ENCODE assay signal across 8 cellular contexts in the genomic region with DNA sequence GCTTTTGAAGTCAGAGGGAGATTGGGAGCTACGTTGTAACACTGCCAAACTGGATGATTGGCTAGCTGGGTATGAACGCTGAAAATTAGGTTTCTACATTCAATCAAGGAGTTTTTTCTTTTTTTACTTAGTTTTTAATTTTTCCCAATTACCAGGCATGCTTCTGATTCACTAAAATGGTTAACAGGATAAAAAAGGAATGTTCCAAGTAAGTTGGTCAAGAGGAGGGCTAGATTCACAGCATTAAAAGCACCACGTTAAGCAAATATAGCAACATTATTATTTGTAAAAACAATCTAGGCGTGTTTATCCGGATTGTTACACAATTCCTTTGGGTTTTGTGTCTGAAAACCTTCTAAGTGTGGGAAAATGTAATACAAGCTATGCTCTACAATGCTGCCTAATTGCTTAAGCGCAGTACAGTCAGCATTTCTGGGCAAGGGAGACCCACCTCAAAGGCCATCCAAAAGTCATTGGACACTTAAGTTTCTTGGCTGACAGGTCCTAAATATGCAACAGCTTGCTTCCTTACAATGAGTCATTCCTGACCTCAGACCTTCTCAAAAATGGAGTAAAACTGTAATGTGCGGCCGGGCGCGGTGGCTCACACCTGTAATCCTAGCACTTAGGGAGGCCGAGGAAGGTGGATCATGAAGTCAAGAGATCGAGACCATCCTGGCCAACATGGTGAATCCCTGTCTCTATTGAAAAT. TPM values are rescaled to one million over a fixed set of nuclear protein-coding genes. Genes with fewer than 3 reads are reported as not detected.
A peak's percentile ranks its signal among the peaks of the same experiment; 100 is the strongest.
DNase-seq lines count a peak whose midpoint lies in the region; ATAC-seq, FAIRE-seq and TF ChIP-seq lines count a peak whose summit lies in the region.

No MANE protein-coding gene starts in this region.

- H2AFZ ChIP-seq in OCI-LY7 (ENCODE audit: low read length) (no peak overlapping the region), HepG2 (ENCODE audit: low read length) (no peak overlapping the region)

- peak; percentile 33 for DNase-seq in OCI-LY7 (ENCODE audit: low spot score)
- no peak for DNase-seq in HepG2 (ENCODE audit: low spot score)
- DNase-seq in suprapubic skin (ENCODE audit: low spot score in 2 of 2): no peak
- no peak for DNase-seq in NCI-H2171 (lab: John Stamatoyannopoulos, UW)
- DNase-seq in superior temporal gyrus (ENCODE audit: extremely low spot score): no peak
- DNase-seq in COLO829 (ENCODE audit: low spot score): no peak

- peaks cover 20% of the 10 kb centered on the region for H3K27me3 Mint-ChIP-seq in brain

- POLR2A ChIA-PET in OCI-LY7 (lab: Charles Lee): interaction anchor here (1.0 to 6.1 kb wide), 5 partner anchors 10 to 80 kb away, joined by 4 to 91 read pairs (median 73); a partner anchor contains a TSS
- POLR2A ChIA-PET in HepG2 (lab: Yijun Ruan, JAX): interaction anchor here (1.7 to 7.9 kb wide), 7 partner anchors 17 to 92 kb away, joined by 22 to 378 read pairs (median 92); a partner anchor contains a TSS

- H3K36me3 ChIP-seq in ES-I3 (ENCODE audit: insufficient read depth, low read length): peaks cover 30% of the 10 kb centered on the region
- H3K36me3 ChIP-seq in OCI-LY7 (ENCODE audit: insufficient read depth, low read length): peaks cover 58% of the 10 kb centered on the region
- peaks cover 4 to 38% of the 10 kb centered on the region in 2 experiments for H3K36me3 ChIP-seq in HepG2 (replicated peaks in 1 of 2; ENCODE audit: control insufficient read depth in 1 of 2, insufficient read depth in 2 of 2, low read length in 2 of 2)
- H3K36me3 ChIP-seq in suprapubic skin: peaks cover 32% of the 10 kb centered on the region

- H3K9ac ChIP-seq in ES-I3 (ENCODE audit: low read depth, low read length) (peak overlapping the region; percentile 82), HepG2 (ENCODE audit: insufficient read depth, low read depth, low read length) (peak overlapping the region; percentile 96)

- H3K9me3 Mint-ChIP-seq in brain: peaks cover 0 to 5% (median 0%) of the 10 kb centered on the region in 5 experiments

- H3K9me3 ChIP-seq in ES-I3 (ENCODE audit: control insufficient read depth, insufficient read depth, low read length) (no peaks in the 10 kb centered on the region), OCI-LY7 (ENCODE audit: low read length) (no peaks in the 10 kb centered on the region), HepG2 (ENCODE audit: low read length) (no peaks in the 10 kb centered on the region), suprapubic skin (no peaks in the 10 kb centered on the region)

- H3K4me1 ChIP-seq in ES-I3 (ENCODE audit: insufficient read depth, low read length): peaks cover 4% of the 10 kb centered on the region; the same call in 1 of the 2 replicates
- peaks cover 55% of the 10 kb centered on the region for H3K4me1 ChIP-seq in OCI-LY7 (ENCODE audit: insufficient read depth, low read length, poor library complexity, severe bottlenecking)
- peaks cover 62% of the 10 kb centered on the region for H3K4me1 ChIP-seq in HepG2 (ENCODE audit: insufficient read depth, low read length)
- peaks cover 41% of the 10 kb centered on the region for H3K4me1 ChIP-seq in suprapubic skin

- BruUV-seq in OCI-LY7 (replicated peaks; lab: Mats Ljungman, UMichigan) (TSS peak; percentile 68), HepG2 (replicated peaks; lab: Mats Ljungman, UMichigan) (no TSS peak)

- peaks cover 43% of the 10 kb centered on the region for H3K4me1 Mint-ChIP-seq in brain

- no peaks in the 10 kb centered on the region for H3K9me2 ChIP-seq in OCI-LY7 (ENCODE audit: insufficient read depth, low read length)

- no peak for TF ChIP-seq CTCF in OCI-LY7 (conservative IDR thresholded peaks at IDR 0.05; ENCODE audit: low read length)
- TF ChIP-seq CTCF in brain (conservative IDR thresholded peaks at IDR 0.05): no peak
- TF ChIP-seq CTCF in HepG2 (CRISPR knock-in tag; IDR thresholded peaks at IDR 0.05): no peak
- TF ChIP-seq CTCF in suprapubic skin (IDR thresholded peaks at IDR 0.05): no peak

- no peak for TF ChIP-seq EP300 in HepG2 (IDR thresholded peaks at IDR 0.05; ENCODE audit: low read depth in 2 of 2, low read length in 2 of 2)
- no peak for TF ChIP-seq EP300 in HepG2 (CRISPR knock-in tag; IDR thresholded peaks at IDR 0.05; ENCODE audit: borderline replicate concordance)
- TF ChIP-seq EP300 in suprapubic skin (IDR thresholded peaks at IDR 0.05): no peak

- no peak for TF ChIP-seq RAD21 in HepG2 (CRISPR knock-in tag; IDR thresholded peaks at IDR 0.05)

- intact Hi-C loops in OCI-LY7 (cut with micrococcal nuclease; ENCODE audit: unreplicated experiment): loop anchor here (2.0 kb wide), 1 partner anchor 33 kb away; no protein-coding TSS in a partner anchor
- intact Hi-C loops in HepG2 (cut with micrococcal nuclease; ENCODE audit: unreplicated experiment): no loop called here

- H3K27ac Mint-ChIP-seq in brain: peak overlapping the region; percentile 99 to 100 (median 100)

- H3K4me3 Mint-ChIP-seq in brain: peak overlapping the region; percentile 97 to 100 (median 99)

- H3K4me2 ChIP-seq in OCI-LY7 (ENCODE audit: low read length) (peak overlapping the region; percentile 92), HepG2 (ENCODE audit: low read depth, low read length) (peak overlapping the region; percentile 95)

- H3K27me3 ChIP-seq in HepG2 (ENCODE audit: control insufficient read depth in 1 of 2, insufficient read depth in 2 of 2, low read length in 2 of 2) (no peaks in the 10 kb centered on the region; a peak in 1 of 5 replicates), suprapubic skin (no peaks in the 10 kb centered on the region)

- peaks cover 34% of the 10 kb centered on the region for H3K36me3 Mint-ChIP-seq in brain

- H4K20me1 ChIP-seq in OCI-LY7 (ENCODE audit: insufficient read depth, low read length) (peaks cover 27% of the 10 kb centered on the region), HepG2 (ENCODE audit: insufficient read depth, low read length) (peaks cover 31% of the 10 kb centered on the region)

- in situ Hi-C loops in HepG2 (cut with HindIII; ENCODE audit: extremely low pct_ligation_motif_present, low pct_unique_long_range_greater_than_20kb): no loop called here

- CTCF ChIA-PET in OCI-LY7 (lab: Charles Lee; ENCODE audit: unreplicated experiment): no interaction called here
- CTCF ChIA-PET in HepG2 (lab: Yijun Ruan, JAX; ENCODE audit: low intra/inter-chr PET ratio, low total read pairs): no interaction called here

- H3K79me2 ChIP-seq in OCI-LY7 (ENCODE audit: insufficient read depth, low read depth, low read length) (peaks cover 64% of the 10 kb centered on the region), HepG2 (ENCODE audit: insufficient read depth, low read length) (peaks cover 42% of the 10 kb centered on the region)

- FAIRE-seq in HepG2 (lab: Jason Lieb, UNC): no peak

- 11% methylated on average over 12 of the region's 12 CpGs for WGBS in HepG2 (ENCODE audit: low lambda C conversion rate)
- 19% methylated on average over 12 of the region's 12 CpGs for WGBS in suprapubic skin

- TF ChIP-seq POLR2A in HepG2 (IDR thresholded peaks at IDR 0.05; ENCODE audit: insufficient read depth in 1 of 2, low read depth in 2 of 2, low read length in 2 of 2): peak; percentile 4 to 54; a peak in 2 of 4 replicates
- TF ChIP-seq POLR2A in suprapubic skin (IDR thresholded peaks at IDR 0.05): no peak

- ATAC-seq in HepG2: no peak

- H3K27ac ChIP-seq in OCI-LY7 (ENCODE audit: low read depth, low read length, poor library complexity, severe bottlenecking): peak overlapping the region; percentile 87
- H3K27ac ChIP-seq in HepG2 (ENCODE audit: extremely low read length, insufficient read depth, low read length): peak overlapping the region; percentile 91
- H3K27ac ChIP-seq in suprapubic skin: peak overlapping the region; percentile 90

- H3K4me3 ChIP-seq in OCI-LY7 (ENCODE audit: low read depth, low read length, poor library complexity, severe bottlenecking) (peak overlapping the region; percentile 90), HepG2 (replicated peaks in 1 of 3; ENCODE audit: insufficient read depth in 1 of 3, low read depth in 2 of 3, low read length in 3 of 3) (peak overlapping the region; percentile 86 to 99 (median 99)), suprapubic skin (peak overlapping the region; percentile 97)

RNA-seq across cellular contexts. Expression of a gene that starts 1.2 kb away (rescaled TPM):
- total RNA-seq in OCI-LY7 (2014; rRNA removed; shearing (Covaris generic)): 5,868 and 6,057 TPM in 2 replicates
- 2,996 and 3,206 TPM in 2 replicates for total RNA-seq in OCI-LY7 (2022)
- polyA plus RNA-seq in brain (ENCODE audit: insufficient read depth, low read depth, low replicate concordance): 2,030 TPM
- 2,915 and 3,025 TPM in 2 replicates for total RNA-seq in HepG2 (2016; rRNA removed; fragmentation: Illumina TruSeq; extraction: Trizol)
- total RNA-seq in HepG2 (2016; cell fraction: cytosol; rRNA removed; fragmentation: Illumina TruSeq; extraction: Trizol; ENCODE audit: low read depth): 12,942 and 14,844 TPM in 2 replicates
- total RNA-seq in HepG2 (2016; cell fraction: insoluble cytoplasmic fraction; rRNA removed; fragmentation: Illumina TruSeq; extraction: Trizol): 2,993 and 3,024 TPM in 2 replicates
- total RNA-seq in HepG2 (2016; cell fraction: membrane; rRNA removed; fragmentation: Illumina TruSeq; extraction: Trizol): 11,359 and 11,757 TPM in 2 replicates
- total RNA-seq in HepG2 (2016; cell fraction: nucleus; rRNA removed; fragmentation: Illumina TruSeq; extraction: Trizol): 1,126 and 1,259 TPM in 2 replicates
- 5,570 and 6,229 TPM in 2 replicates for polyA plus RNA-seq in HepG2 (2011; rRNA removed)
- 8,040 and 9,457 TPM in 2 replicates for polyA plus RNA-seq in HepG2 (2011; cell fraction: cytosol; rRNA removed)
- polyA plus RNA-seq in HepG2 (2011; cell fraction: nucleus; rRNA removed): 2,511 and 2,559 TPM in 2 replicates
- 2,582 and 3,579 TPM in 2 replicates for polyA plus RNA-seq in HepG2 (2012)
- 15,203 and 16,637 TPM in 2 replicates for polyA plus RNA-seq in HepG2 (2016; cell fraction: cytosol; fragmentation: Illumina TruSeq; extraction: Trizol; ENCODE audit: low read depth)
- polyA plus RNA-seq in HepG2 (2016; cell fraction: insoluble cytoplasmic fraction; fragmentation: Illumina TruSeq; extraction: Trizol; ENCODE audit: low read depth): 2,845 and 2,926 TPM in 2 replicates
- 10,153 and 10,714 TPM in 2 replicates for polyA plus RNA-seq in HepG2 (2016; cell fraction: membrane; fragmentation: Illumina TruSeq; extraction: Trizol; ENCODE audit: low read depth)
- polyA plus RNA-seq in HepG2 (2016; cell fraction: nucleus; fragmentation: Illumina TruSeq; extraction: Trizol; ENCODE audit: insufficient read depth, low read depth): 1,939 and 1,982 TPM in 2 replicates
- 4,147 and 6,586 TPM in 2 replicates for polyA minus RNA-seq in HepG2 (2011; rRNA and poly(A)+ RNA removed; ENCODE audit: low replicate concordance)
- 1,238 and 1,297 TPM in 2 replicates for polyA minus RNA-seq in HepG2 (2011; cell fraction: cytosol; rRNA and poly(A)+ RNA removed)
- polyA minus RNA-seq in HepG2 (2011; cell fraction: nucleus; rRNA and poly(A)+ RNA removed): 657 and 805 TPM in 2 replicates
- 1,000 to 10,000 TPM; 1,993 to 4,861 (median 3,987) TPM for total RNA-seq in suprapubic skin

RNA-seq across cellular contexts. Expression of a gene that starts 5.2 kb away (rescaled TPM):
- 217 and 224 TPM in 2 replicates for total RNA-seq in OCI-LY7 (2014; rRNA removed; shearing (Covaris generic))
- total RNA-seq in OCI-LY7 (2022) (290 and 343 TPM in 2 replicates), HepG2 (2016; rRNA removed; fragmentation: Illumina TruSeq; extraction: Trizol) (66.7 and 83.0 TPM in 2 replicates), suprapubic skin (100 to 1,000 TPM in 2 of 4 donors, 10 to 100 TPM in 2; 62.0 to 310 (median 101) TPM)
- polyA plus RNA-seq in brain (ENCODE audit: insufficient read depth, low read depth, low replicate concordance) (28.1 TPM), HepG2 (2011; rRNA removed) (55.3 and 58.2 TPM in 2 replicates)
- total RNA-seq in HepG2 (2016; cell fraction: cytosol; rRNA removed; fragmentation: Illumina TruSeq; extraction: Trizol; ENCODE audit: low read depth): 59.7 and 67.2 TPM in 2 replicates
- 56.9 and 87.0 TPM in 2 replicates for total RNA-seq in HepG2 (2016; cell fraction: insoluble cytoplasmic fraction; rRNA removed; fragmentation: Illumina TruSeq; extraction: Trizol)
- total RNA-seq in HepG2 (2016; cell fraction: membrane; rRNA removed; fragmentation: Illumina TruSeq; extraction: Trizol): 19.6 and 22.1 TPM in 2 replicates
- total RNA-seq in HepG2 (2016; cell fraction: nucleus; rRNA removed; fragmentation: Illumina TruSeq; extraction: Trizol): 125 and 128 TPM in 2 replicates
- polyA plus RNA-seq in HepG2 (2011; cell fraction: cytosol; rRNA removed): 20.5 and 25.6 TPM in 2 replicates
- 394 and 725 TPM in 2 replicates for polyA plus RNA-seq in HepG2 (2011; cell fraction: nucleus; rRNA removed)
- 47.0 and 60.6 TPM in 2 replicates for polyA plus RNA-seq in HepG2 (2012)
- polyA plus RNA-seq in HepG2 (2016; cell fraction: cytosol; fragmentation: Illumina TruSeq; extraction: Trizol; ENCODE audit: low read depth): 1.8 and 2.1 TPM in 2 replicates
- 33.5 and 45.5 TPM in 2 replicates for polyA plus RNA-seq in HepG2 (2016; cell fraction: insoluble cytoplasmic fraction; fragmentation: Illumina TruSeq; extraction: Trizol; ENCODE audit: low read depth)
- 4.1 and 5.4 TPM in 2 replicates for polyA plus RNA-seq in HepG2 (2016; cell fraction: membrane; fragmentation: Illumina TruSeq; extraction: Trizol; ENCODE audit: low read depth)
- polyA plus RNA-seq in HepG2 (2016; cell fraction: nucleus; fragmentation: Illumina TruSeq; extraction: Trizol; ENCODE audit: insufficient read depth, low read depth): 177 and 198 TPM in 2 replicates
- polyA minus RNA-seq in HepG2 (2011; rRNA and poly(A)+ RNA removed; ENCODE audit: low replicate concordance): 204 and 255 TPM in 2 replicates
- 59.8 and 61.6 TPM in 2 replicates for polyA minus RNA-seq in HepG2 (2011; cell fraction: cytosol; rRNA and poly(A)+ RNA removed)
- polyA minus RNA-seq in HepG2 (2011; cell fraction: nucleus; rRNA and poly(A)+ RNA removed): 229 and 237 TPM in 2 replicates

Comparison
In these comparisons a context has a peak if more than half of its experiments do, and no peak if none do; other contexts are left out.
1. POLR2A ChIP-seq: peak in HepG2 (2 of 2); none in suprapubic skin (0 of 2).
2. Peak in every context shown above with its lines, with median percentiles within 50 percentile points of each other: H3K27ac ChIP-seq and H3K4me3 ChIP-seq.